ENCODE assay signal across 9 cellular contexts in genomic region chr1:24558902-24559791, GRCh38. TPM values are rescaled to one million over a fixed set of nuclear protein-coding genes. Genes with fewer than 3 reads are reported as not detected.
DNase-seq lines count a peak whose midpoint lies in the region; ATAC-seq and TF ChIP-seq lines count a peak whose summit lies in the region.
"Had no signal": no experiment of that assay in that cellular context is flagged by ENCODE, and none has a peak within 500 bp of the region (broad histone marks: within the 10 kb centered on the region; RNA-seq: fewer than 3 reads in every experiment).

No MANE protein-coding gene starts in this region.

- no peak overlapping the region for H3K27ac Mint-ChIP-seq in GM23338

- peaks cover 30% of the 10 kb centered on the region for H3K27me3 ChIP-seq in GM23338 (ENCODE audit: insufficient read depth)

- H3K79me2 ChIP-seq in GM23338 (replicated peaks; ENCODE audit: insufficient read depth) = no peaks in the 10 kb centered on the region

- ATAC-seq in GM23338 (peak; percentile 73), HG02870 (IDR thresholded peaks at IDR 0.05; ENCODE audit: unreplicated experiment) (no peak), HG03432 (IDR thresholded peaks at IDR 0.05; ENCODE audit: unreplicated experiment) (no peak)

- TF ChIP-seq CTCF in GM23338 (conservative IDR thresholded peaks at IDR 0.05; ENCODE audit: low read depth in 2 of 2) (no peak), fibroblast of villous mesenchyme (IDR thresholded peaks at IDR 0.05; ENCODE audit: insufficient read depth, low read depth, low read length) (no peak), GM13977 (IDR thresholded peaks at IDR 0.05; ENCODE audit: extremely low read depth, insufficient read depth, missing control alignments) (no peak)

- no peaks in the 10 kb centered on the region for H3K36me3 ChIP-seq in GM23338 (ENCODE audit: insufficient read depth)

- peaks cover 21% of the 10 kb centered on the region for H3K27me3 Mint-ChIP-seq in GM23338 (ENCODE audit: insufficient read depth, low read depth, poor library complexity)

- H3K9me2 ChIP-seq in GM23338 (ENCODE audit: insufficient read depth) = no peaks in the 10 kb centered on the region

- H3K4me3 ChIP-seq in GM23338 (no peak overlapping the region), fibroblast of villous mesenchyme (ENCODE audit: low read depth, low read length) (no peak overlapping the region)

- in situ Hi-C loops in GM13977 (cut with MboI; ENCODE audit: low pct_unique_long_range_greater_than_20kb, low sequenced_read_pairs, unreplicated experiment) = no loop called here

- DNase-seq in GM23338 (ENCODE audit: low spot score) = peak; percentile 71
- DNase-seq in RPMI7951 (ENCODE audit: low read depth) = peak; percentile 96
- peak; percentile 39 for DNase-seq in fibroblast of villous mesenchyme (ENCODE audit: low read depth)
- DNase-seq in posterior cingulate gyrus = peak; percentile 16 to 91 (median 54)
- no peak for DNase-seq in GM13977 (ENCODE audit: low spot score)
- no peak for DNase-seq in T-helper 2 cell

- no peaks in the 10 kb centered on the region for H3K36me3 Mint-ChIP-seq in GM23338 (ENCODE audit: low read depth)

- no peaks in the 10 kb centered on the region for H4K20me1 ChIP-seq in GM23338 (replicated peaks; ENCODE audit: insufficient read depth)

- H3K4me1 Mint-ChIP-seq in GM23338 = peaks cover 18% of the 10 kb centered on the region

- H3K4me2 ChIP-seq in GM23338 = 0 out of 2 replicates have a peak overlapping the region, but pooled peaks have one; percentile 43

- H3K4me1 ChIP-seq in GM23338 (ENCODE audit: insufficient read depth) = peaks cover 7% of the 10 kb centered on the region; the same call in 1 of the 2 replicates

- intact Hi-C loops in posterior cingulate gyrus (cut with DNase I) = no loop called here

- no peak overlapping the region for H3K4me3 Mint-ChIP-seq in GM23338

- H3K27ac ChIP-seq in GM23338 (ENCODE audit: low read depth) = no peak overlapping the region

- no peaks in the 10 kb centered on the region; the same call in 2 of the 3 replicates for H3K9me3 Mint-ChIP-seq in GM23338
- H3K9me3 Mint-ChIP-seq: nephron had no signal

- peak overlapping the region; percentile 90; the same call in 1 of the 2 replicates for H2AFZ ChIP-seq in GM23338

- no peaks in the 10 kb centered on the region for H3F3A ChIP-seq in GM23338 (replicated peaks; ENCODE audit: low read depth)

TF ChIP-seq in GM23338, 12 proteins besides CTCF, POLR2A, EP300 and RAD21 (continues in another document):
- TF ChIP-seq REST (IDR thresholded peaks at IDR 0.05; ENCODE audit: unreplicated experiment) = no peak
- TF ChIP-seq ZNF462 (CRISPR knock-in tag; IDR thresholded peaks at IDR 0.05) = no peak
- TF ChIP-seq ZNF331 (CRISPR knock-in tag; IDR thresholded peaks at IDR 0.05; ENCODE audit: low read depth) = no peak
- TF ChIP-seq CREB1 (CRISPR knock-in tag; IDR thresholded peaks at IDR 0.05; ENCODE audit: low read depth) = no peak
- no peak for TF ChIP-seq POLR2AphosphoS5 (IDR thresholded peaks at IDR 0.05; ENCODE audit: low read depth)
- no peak for TF ChIP-seq EZH2phosphoT487 (IDR thresholded peaks at IDR 0.05; ENCODE audit: unreplicated experiment)
- no peak for TF ChIP-seq NANOG (IDR thresholded peaks at IDR 0.05; ENCODE audit: borderline replicate concordance)
- TF ChIP-seq STAT1 (IDR thresholded peaks at IDR 0.05; ENCODE audit: unreplicated experiment) = no peak

RNA-seq across cellular contexts. Expression of gene NCMAP, which starts 3.3 kb away (rescaled TPM):
- total RNA-seq in GM23338 (2014; rRNA removed; shearing (Covaris generic)) = 0.17 and 0.85 TPM in 2 replicates
- 0.12 and 0.23 TPM in 2 replicates for polyA plus RNA-seq in GM23338 (2016; fragmentation: Nextera tagmentation; extraction: Ambion mirVana)
- total RNA-seq in RPMI7951 (2014; rRNA removed; shearing (Covaris generic)) = not detected in 2 replicates
- not detected in 2 replicates for total RNA-seq in fibroblast of villous mesenchyme

RNA-seq across cellular contexts. Expression of gene RCAN3, which starts 56.5 kb away (rescaled TPM):
- total RNA-seq in GM23338 (2014; rRNA removed; shearing (Covaris generic)) = 11.2 and 13.7 TPM in 2 replicates
- polyA plus RNA-seq in GM23338 (2016; fragmentation: Nextera tagmentation; extraction: Ambion mirVana) = 8.9 and 9.1 TPM in 2 replicates
- total RNA-seq in RPMI7951 (2014; rRNA removed; shearing (Covaris generic)) = 19.2 and 19.6 TPM in 2 replicates
- 11.7 and 12.6 TPM in 2 replicates for total RNA-seq in fibroblast of villous mesenchyme

Comparison
In these comparisons a context has a peak if more than half of its experiments do, and no peak if none do; other contexts are left out.
1. DNase-seq: peak in GM23338 (single experiment), RPMI7951 (single experiment), fibroblast of villous mesenchyme (single experiment) and posterior cingulate gyrus (10 of 10); none in GM13977 (single experiment) and T-helper 2 cell (0 of 5).